9 cellular contexts compared by ENCODE assay signal in genomic region chr10:129877773-129878371, GRCh38.
DNase-seq lines count a peak whose midpoint lies in the region; ATAC-seq and TF ChIP-seq lines count a peak whose summit lies in the region.
"Had no signal": no experiment of that assay in that cellular context is flagged by ENCODE, and none has a peak within 500 bp of the region (broad histone marks: within the 10 kb centered on the region; RNA-seq: fewer than 3 reads in every experiment).

No MANE protein-coding gene starts in this region.

- no peak for ATAC-seq in GM19035 (IDR thresholded peaks at IDR 0.05; ENCODE audit: unreplicated experiment)

- H3K4me3 ChIP-seq in choroid plexus epithelial cell (ENCODE audit: low read depth, low read length), result no peak overlapping the region

- peak; percentile 55 for TF ChIP-seq CTCF in choroid plexus epithelial cell (conservative IDR thresholded peaks at IDR 0.05; ENCODE audit: low read depth, low read length)

- DNase-seq in NCI-H82 (lab: John Stamatoyannopoulos, UW), result peak; percentile 43
- DNase-seq in NCI-H82 treated with DMSO at 0.1 percent for 48 hours (lab: John Stamatoyannopoulos, UW; ENCODE audit: unreplicated experiment), result no peak
- DNase-seq in OCI-M1 (lab: John Stamatoyannopoulos, UW), result peak; percentile 48
- peak; percentile 3 for DNase-seq in choroid plexus epithelial cell (ENCODE audit: low read depth)
- peak; percentile 6 to 16 for DNase-seq in stimulated activated CD4-positive, alpha-beta T cell treated with anti-CD3 and anti-CD28 coated beads, Interleukin-15, amount 100 ng/mL, for 48 hours (ENCODE audit: low read depth in 2 of 2)
- DNase-seq in NCI-H524 treated with DMSO at 0.1 percent for 48 hours (lab: John Stamatoyannopoulos, UW), result no peak
- no peak for DNase-seq in NCI-H526 treated with DMSO at 0.1 percent for 48 hours (lab: John Stamatoyannopoulos, UW)
- DNase-seq: activated B cell treated with CpG ODN at 0.5 μM for 24 hours had no signal

Comparison
In these comparisons a context has a peak if more than half of its experiments do, and no peak if none do; other contexts are left out.
1. DNase-seq: peak in NCI-H82 (single experiment), OCI-M1 (single experiment), choroid plexus epithelial cell (single experiment) and stimulated activated CD4-positive, alpha-beta T cell treated with anti-CD3 and anti-CD28 coated beads, Interleukin-15, amount 100 ng/mL, for 48 hours (2 of 2); none in NCI-H82 treated with DMSO at 0.1 percent for 48 hours (single experiment), NCI-H524 treated with DMSO at 0.1 percent for 48 hours (single experiment) and NCI-H526 treated with DMSO at 0.1 percent for 48 hours (single experiment).